Comparison of ENCODE assay signal across 15 cellular contexts in genomic region chr7:26461508-26461907, GRCh38.
"Had no signal": no experiment of that assay in that cellular context is flagged by ENCODE, and none has a peak within 500 bp of the region (broad histone marks: within the 10 kb centered on the region; RNA-seq: fewer than 3 reads in every experiment).

No MANE protein-coding gene starts in this region.

- ATAC-seq: esophagus mucosa, heart left ventricle, left colon, left ventricle myocardium superior, right cardiac atrium had no signal

- H3K4me1 Mint-ChIP-seq: naive B cell had no signal

- DNase-seq: colonic mucosa; effector memory CD4-positive, alpha-beta T cell; heart left ventricle; hippocampal formation; left colon; left ventricle myocardium superior; mesenchymal stem cell; naive B cell; posterior cingulate gyrus; right cardiac atrium; stimulated activated CD4-positive, alpha-beta T cell treated with anti-CD3 and anti-CD28 coated beads, Interleukin-2, amount 100 ng/mL, for 48 hours; stimulated activated naive CD4-positive, alpha-beta T cell treated with Interleukin-2 at 50 U/mL for 16 hours had no signal

- H3K36me3 Mint-ChIP-seq: naive B cell, type B pancreatic cell had no signal

- H3K9me3 Mint-ChIP-seq: naive B cell, nephron, type B pancreatic cell had no signal

- H3K4me3 Mint-ChIP-seq: nephron, type B pancreatic cell had no signal

- H3K27ac Mint-ChIP-seq: type B pancreatic cell had no signal

- H3K27me3 Mint-ChIP-seq: type B pancreatic cell had no signal
